ENCODE assay signal across 17 cellular contexts in the genomic region with DNA sequence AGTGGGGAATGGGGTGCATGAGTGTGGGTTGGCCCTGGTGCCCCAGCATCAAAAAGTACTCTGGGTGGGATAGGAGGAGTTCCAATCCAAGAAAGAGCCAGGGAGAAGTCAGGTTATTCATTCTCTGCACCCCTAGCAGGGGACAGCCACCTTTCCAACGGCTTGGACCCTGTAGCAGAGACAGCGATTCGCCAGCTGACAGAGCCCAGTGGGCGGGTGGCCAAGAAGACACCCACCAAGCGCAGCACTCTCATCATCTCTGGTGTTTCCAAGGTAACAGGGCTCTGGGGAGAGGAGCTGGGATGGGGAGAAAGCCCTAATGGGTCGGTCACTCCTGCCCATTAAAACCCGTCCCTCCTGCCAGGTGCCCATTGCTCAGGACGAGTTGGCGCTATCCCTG.
"Had no signal": no experiment of that assay in that cellular context is flagged by ENCODE, and none has a peak within 500 bp of the region (broad histone marks: within the 10 kb centered on the region; RNA-seq: fewer than 3 reads in every experiment).

No MANE protein-coding gene starts in this region.

- H3K4me3 Mint-ChIP-seq: activated T-cell treated with anti-CD3 and anti-CD28 coated beads, Interleukin-2, amount 50 U/mL, for 72 hours; immature natural killer cell; memory B cell; neural progenitor cell; type B pancreatic cell had no signal

- H2AFZ ChIP-seq: neural progenitor cell had no signal

- H3K27ac ChIP-seq: esophagus squamous epithelium, neural progenitor cell, prostate gland, right atrium auricular region, testis, VCaP had no signal

- H3K36me3 ChIP-seq: neural progenitor cell had no signal

- H3K9me3 Mint-ChIP-seq: activated T-cell treated with anti-CD3 and anti-CD28 coated beads, Interleukin-2, amount 50 U/mL, for 72 hours; immature natural killer cell; memory B cell; neural progenitor cell; type B pancreatic cell had no signal

- DNase-seq: activated CD4-positive, CD25-positive, alpha-beta regulatory T cell treated with anti-CD3 and anti-CD28 coated beads, Interleukin-2, amount 50 U/mL, for 72 hours; activated CD8-positive, alpha-beta memory T cell treated with anti-CD3 and anti-CD28 coated beads, Interleukin-2, amount 50 U/mL, for 4 hours; activated gamma-delta T cell treated with Interleukin-2 at 50 U/mL for 16 hours; activated T-cell treated with anti-CD3 and anti-CD28 coated beads, Interleukin-2, amount 50 U/mL, for 72 hours; amniotic stem cell; effector memory CD4-positive, alpha-beta T cell; esophagus squamous epithelium; immature natural killer cell; kidney glomerular epithelial cell; T-helper 2 cell; testis had no signal

- H3K27me3 Mint-ChIP-seq: memory B cell, type B pancreatic cell had no signal

- ATAC-seq: activated T-cell treated with anti-CD3 and anti-CD28 coated beads, Interleukin-2, amount 50 U/mL, for 72 hours had no signal

- H3K4me3 ChIP-seq: esophagus squamous epithelium, neural progenitor cell, prostate gland, right atrium auricular region, testis had no signal

- H3K27me3 ChIP-seq: esophagus squamous epithelium, right atrium auricular region, testis had no signal

- H3K4me1 ChIP-seq: neural progenitor cell, prostate gland, testis had no signal

- H3K4me2 ChIP-seq: neural progenitor cell had no signal

- H3K9ac ChIP-seq: neural progenitor cell had no signal

- H3K9me3 ChIP-seq: esophagus squamous epithelium, prostate gland, right atrium auricular region, testis had no signal

- H3K27ac Mint-ChIP-seq: activated T-cell treated with anti-CD3 and anti-CD28 coated beads, Interleukin-2, amount 50 U/mL, for 72 hours; memory B cell; neural progenitor cell; type B pancreatic cell had no signal
